Comparison of ENCODE assay signal across 8 cellular contexts in genomic region chr1:181142096-181143043, GRCh38. TPM values are rescaled to one million over a fixed set of nuclear protein-coding genes. Genes with fewer than 3 reads are reported as not detected.
DNase-seq lines count a peak whose midpoint lies in the region; ATAC-seq, FAIRE-seq and TF ChIP-seq lines count a peak whose summit lies in the region.

No MANE protein-coding gene starts in this region.

- H3K4me3 ChIP-seq in A549 (peak overlapping the region; percentile 19), cardiac fibroblast (replicated peaks in 1 of 2; ENCODE audit: low read depth in 2 of 2, low read length in 2 of 2) (peak overlapping the region in 1 of 2 donors; percentile 24), keratinocyte (ENCODE audit: control insufficient read depth in 2 of 3, extremely low read depth in 1 of 3, insufficient read depth in 2 of 3, low read depth in 1 of 3, low read length in 3 of 3) (peak overlapping the region in 1 of 3 experiments; percentile 22)

- H3K9me3 ChIP-seq in A549 (peaks cover 11% of the 10 kb centered on the region; the same call in 1 of the 3 replicates), keratinocyte (ENCODE audit: control insufficient read depth, low read depth, low read length) (peaks cover 2% of the 10 kb centered on the region)

- CTCF ChIA-PET in A549 (lab: Yijun Ruan, JAX) (interaction anchor here (0.6 to 15.4 kb wide), 77 partner anchors 10 to 780 kb away, joined by 3 to 774 read pairs (median 5); partner anchors contain the start of genes IER5, MR1 and STX6), activated B cell treated with CpG ODN at 0.5 μM for 24 hours (lab: Charles Lee) (interaction anchor here (0.7 to 8.2 kb wide), 36 partner anchors 10 to 627 kb away, joined by 3 to 194 read pairs (median 5); partner anchors contain the start of genes IER5 and STX6)

- dilution Hi-C loops in keratinocyte (cut with MboI; ENCODE audit: extremely low pct_ligation_motif_present, low sequenced_read_pairs), result no loop called here

- peak overlapping the region; percentile 76 for H3K27ac Mint-ChIP-seq in activated B cell treated with CpG ODN at 0.5 μM for 24 hours

- FAIRE-seq in A549 (lab: Jason Lieb, UNC) (no peak), keratinocyte (lab: Jason Lieb, UNC) (peak; percentile 39)

- no peak for TF ChIP-seq POLR2A in A549 (IDR thresholded peaks at IDR 0.05; ENCODE audit: low read length)

- no peaks in the 10 kb centered on the region for H3K36me3 Mint-ChIP-seq in activated B cell treated with CpG ODN at 0.5 μM for 24 hours (ENCODE audit: low read depth)

- H2AFZ ChIP-seq in keratinocyte (ENCODE audit: control insufficient read depth, low read length), result peak overlapping the region; percentile 38

- peaks cover 36% of the 10 kb centered on the region for H3K4me1 ChIP-seq in A549
- H3K4me1 ChIP-seq in keratinocyte (ENCODE audit: control insufficient read depth, extremely low read depth, insufficient read depth, low read length), result peaks cover 43% of the 10 kb centered on the region

- peak; percentile 96 for TF ChIP-seq CTCF in A549 (IDR thresholded peaks at IDR 0.05)
- peak; percentile 79 for TF ChIP-seq CTCF in activated B cell treated with CpG ODN at 0.5 μM for 24 hours (IDR thresholded peaks at IDR 0.05)
- TF ChIP-seq CTCF in cardiac fibroblast (IDR thresholded peaks at IDR 0.05; ENCODE audit: low read depth, low read length), result peak; percentile 97
- TF ChIP-seq CTCF in keratinocyte (optimal IDR thresholded peaks at IDR 0.05 in 1 of 3, IDR thresholded peaks at IDR 0.05 in 1 of 3, conservative IDR thresholded peaks at IDR 0.05 in 1 of 3; ENCODE audit: extremely low read depth in 1 of 3, insufficient read depth in 2 of 3, low read length in 3 of 3), result peak; percentile 88 to 98 (median 95)

- no peaks in the 10 kb centered on the region for H3K79me2 ChIP-seq in keratinocyte (ENCODE audit: control insufficient read depth, insufficient read depth, low read length)

- H3K4me1 Mint-ChIP-seq in activated B cell treated with CpG ODN at 0.5 μM for 24 hours, result peaks cover 48% of the 10 kb centered on the region

- no peak for TF ChIP-seq EP300 in A549 (IDR thresholded peaks at IDR 0.05)

- peak; percentile 89 to 96 for ATAC-seq in A549
- ATAC-seq in GM18858 (IDR thresholded peaks at IDR 0.05; ENCODE audit: unreplicated experiment), result peak; percentile 64
- peak; percentile 73 for ATAC-seq in HG03135 (IDR thresholded peaks at IDR 0.05; ENCODE audit: unreplicated experiment)
- peak; percentile 95 for ATAC-seq in activated B cell treated with CpG ODN at 0.5 μM for 24 hours (ENCODE audit: low read depth)

- intact Hi-C loops in activated B cell treated with CpG ODN at 0.5 μM for 24 hours (cut with micrococcal nuclease), result loop anchor here (1.0 to 5.0 kb wide), 12 partner anchors 11 to 260 kb away; partner anchors contain the start of genes IER5 and MR1

- H3K9me1 ChIP-seq in keratinocyte (ENCODE audit: control insufficient read depth, extremely low read depth, insufficient read depth, low read length), result no peaks in the 10 kb centered on the region

- peak; percentile 81 to 92 for DNase-seq in A549 (ENCODE audit: low read depth in 1 of 2, low spot score in 1 of 2)
- peak; percentile 91 for DNase-seq in NCI-H2196 (lab: John Stamatoyannopoulos, UW; ENCODE audit: unreplicated experiment)
- DNase-seq in activated B cell treated with CpG ODN at 0.5 μM for 24 hours, result peak; percentile 86
- DNase-seq in cardiac fibroblast (ENCODE audit: low read depth in 2 of 2), result peak; percentile 90 to 91
- DNase-seq in keratinocyte (ENCODE audit: low read depth, low spot score), result no peak
- DNase-seq in stimulated activated CD4-positive, alpha-beta T cell treated with anti-CD3 and anti-CD28 coated beads, Interleukin-15, amount 100 ng/mL, for 24 hours, result peak; percentile 93

- no peaks in the 10 kb centered on the region for H3K36me3 ChIP-seq in keratinocyte (ENCODE audit: control insufficient read depth in 2 of 2, extremely low read depth in 1 of 2, insufficient read depth in 2 of 2, low read length in 2 of 2)

- POLR2A ChIA-PET in A549 (lab: Yijun Ruan, JAX), result interaction anchor here (0.6 to 3.6 kb wide), 10 partner anchors 15 to 129 kb away, joined by 3 to 16 read pairs (median 4); partner anchors contain the start of gene IER5
- POLR2A ChIA-PET in activated B cell treated with CpG ODN at 0.5 μM for 24 hours (lab: Charles Lee), result interaction anchor here (0.8 to 33.3 kb wide), 14 partner anchors 7 to 121 kb away, joined by 3 to 1783 read pairs (median 5); partner anchors contain the start of genes IER5, MR1 and STX6

- H4K20me1 ChIP-seq in keratinocyte (ENCODE audit: control insufficient read depth, extremely low read depth, insufficient read depth, low read length), result no peaks in the 10 kb centered on the region

- 10% methylated on average over 24 of the region's 25 CpGs for WGBS in A549 (ENCODE audit: missing lambda C conversion rate)

- no peaks in the 10 kb centered on the region for H3K27me3 ChIP-seq in keratinocyte (ENCODE audit: control insufficient read depth, extremely low read depth, insufficient read depth, low read length)

- no peaks in the 10 kb centered on the region for H3K27me3 Mint-ChIP-seq in activated B cell treated with CpG ODN at 0.5 μM for 24 hours

- peak overlapping the region; percentile 44 for H3K9ac ChIP-seq in keratinocyte (ENCODE audit: control insufficient read depth, extremely low read depth, insufficient read depth, low read length)

- peak overlapping the region; percentile 72 for H3K4me3 Mint-ChIP-seq in activated B cell treated with CpG ODN at 0.5 μM for 24 hours

- H3K9me3 Mint-ChIP-seq in activated B cell treated with CpG ODN at 0.5 μM for 24 hours, result no peaks in the 10 kb centered on the region

- H3K4me2 ChIP-seq in A549 (peak overlapping the region; percentile 86), keratinocyte (ENCODE audit: control insufficient read depth, extremely low read depth, insufficient read depth, low read depth, low read length) (peak overlapping the region; percentile 67)

- H3K27ac ChIP-seq in A549 (peak overlapping the region; percentile 77 to 92), keratinocyte (ENCODE audit: control insufficient read depth, insufficient read depth, low read length) (peak overlapping the region; percentile 48)

- peak; percentile 100 for TF ChIP-seq RAD21 in A549 (conservative IDR thresholded peaks at IDR 0.05 in 1 of 2, IDR thresholded peaks at IDR 0.05 in 1 of 2)

TF ChIP-seq in A549, 52 proteins besides CTCF, POLR2A, EP300 and RAD21:
- TF ChIP-seq HOXB5 (CRISPR knock-in tag; IDR thresholded peaks at IDR 0.05) (0 out of 2 replicates have a peak, but pooled peaks have one; percentile 67), EHMT2 (IDR thresholded peaks at IDR 0.05; ENCODE audit: low read depth) (no peak), MAZ (IDR thresholded peaks at IDR 0.05; ENCODE audit: borderline replicate concordance, low read depth, low read length) (peak; percentile 70; the same call in 1 of the 2 replicates), ATOH8 (CRISPR knock-in tag; IDR thresholded peaks at IDR 0.05; ENCODE audit: low read depth) (0 out of 2 replicates have a peak, but pooled peaks have one; percentile 14), ESRRA (IDR thresholded peaks at IDR 0.05; ENCODE audit: borderline replicate concordance, low read length) (no peak), HOXB13 (CRISPR knock-in tag; IDR thresholded peaks at IDR 0.05; ENCODE audit: low read depth) (peak; percentile 79; the same call in 1 of the 2 replicates), SMC3 (IDR thresholded peaks at IDR 0.05) (peak; percentile 100), FOSL2 (IDR thresholded peaks at IDR 0.05) (no peak), FOSL2 (CRISPR knock-in tag; IDR thresholded peaks at IDR 0.05) (peak; percentile 43; the same call in 1 of the 2 replicates), MAX (IDR thresholded peaks at IDR 0.05) (peak; percentile 64)

RNA-seq across cellular contexts. Expression of gene IER5, which starts 53.9 kb away (rescaled TPM):
- polyA plus RNA-seq in A549 (2011; rRNA removed) (21.2 and 26.8 TPM in 2 replicates), A549 (2017; fragmentation: RNase III; extraction: RNeasy Plus Mini Kit Qiagen cat#74134 plus additional on column Dnase treatment) (40.2 to 43.4 TPM (median 40.5 TPM) in 3 replicates), keratinocyte (18.1 to 22.5 TPM (median 20.0 TPM) in 3 replicates)
- 26.3 and 34.1 TPM in 2 replicates for polyA plus RNA-seq in A549 (2012; cell fraction: cytosol; rRNA removed)
- 60.6 and 73.2 TPM in 2 replicates for polyA plus RNA-seq in A549 (2012; cell fraction: nucleus; rRNA removed)
- polyA minus RNA-seq in A549 (2011; rRNA and poly(A)+ RNA removed), result 20.8 and 29.5 TPM in 2 replicates
- 155 and 156 TPM in 2 replicates for total RNA-seq in activated B cell treated with CpG ODN at 0.5 μM for 24 hours
- polyA plus RNA-seq in keratinocyte (2011; ENCODE audit: low read depth), result 27.9 TPM
- polyA plus RNA-seq in keratinocyte (2011; cell fraction: cytosol; rRNA removed), result 8.6 and 9.8 TPM in 2 replicates
- polyA plus RNA-seq in keratinocyte (2011; cell fraction: nucleus; rRNA removed), result 32.8 and 33.5 TPM in 2 replicates
- polyA plus RNA-seq in keratinocyte (2012; ENCODE audit: low replicate concordance), result 23.4 and 50.4 TPM in 2 replicates
- 11.6 to 12.8 TPM (median 12.6 TPM) in 3 replicates for polyA minus RNA-seq in keratinocyte
- polyA minus RNA-seq in keratinocyte (2011; cell fraction: cytosol; rRNA and poly(A)+ RNA removed), result 27.2 TPM
- polyA minus RNA-seq in keratinocyte (2011; cell fraction: nucleus; rRNA and poly(A)+ RNA removed), result 23.8 and 28.0 TPM in 2 replicates
